In the genomic region with DNA sequence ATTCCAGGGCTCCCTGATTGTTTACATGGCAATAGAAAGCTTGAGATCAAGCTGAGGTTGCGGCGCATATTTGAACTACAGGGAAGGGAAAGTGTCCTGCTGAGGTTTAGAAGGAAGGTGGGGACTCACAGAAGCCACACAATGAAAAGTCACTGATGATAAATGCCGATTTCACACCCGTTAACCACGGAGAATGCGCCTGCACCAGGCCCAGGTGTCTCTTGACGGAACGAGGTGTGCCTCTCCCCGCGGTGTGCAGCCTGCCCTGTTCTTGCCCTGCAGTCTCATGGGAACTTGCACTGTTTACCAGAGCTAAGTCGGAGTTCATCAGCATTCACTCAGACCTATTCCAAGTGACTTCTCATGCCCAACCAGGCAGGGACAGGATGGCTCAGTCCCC, we compare ENCODE assay signal across 1 cellular context.
TF ChIP-seq lines count a peak whose summit lies in the region.

No MANE protein-coding gene starts in this region.

TF ChIP-seq in H1, 55 proteins besides CTCF, POLR2A, EP300 and RAD21 (continued from another document):
- TF ChIP-seq, protein P1, sequence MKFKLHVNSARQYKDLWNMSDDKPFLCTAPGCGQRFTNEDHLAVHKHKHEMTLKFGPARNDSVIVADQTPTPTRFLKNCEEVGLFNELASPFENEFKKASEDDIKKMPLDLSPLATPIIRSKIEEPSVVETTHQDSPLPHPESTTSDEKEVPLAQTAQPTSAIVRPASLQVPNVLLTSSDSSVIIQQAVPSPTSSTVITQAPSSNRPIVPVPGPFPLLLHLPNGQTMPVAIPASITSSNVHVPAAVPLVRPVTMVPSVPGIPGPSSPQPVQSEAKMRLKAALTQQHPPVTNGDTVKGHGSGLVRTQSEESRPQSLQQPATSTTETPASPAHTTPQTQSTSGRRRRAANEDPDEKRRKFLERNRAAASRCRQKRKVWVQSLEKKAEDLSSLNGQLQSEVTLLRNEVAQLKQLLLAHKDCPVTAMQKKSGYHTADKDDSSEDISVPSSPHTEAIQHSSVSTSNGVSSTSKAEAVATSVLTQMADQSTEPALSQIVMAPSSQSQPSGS (IDR thresholded peaks at IDR 0.05; ENCODE audit: low read length) = no peak
- TF ChIP-seq ASH2L (IDR thresholded peaks at IDR 0.05; ENCODE audit: low read length) = no peak
- TF ChIP-seq KDM1A (IDR thresholded peaks at IDR 0.05; ENCODE audit: borderline replicate concordance, low read length) = no peak
- TF ChIP-seq SP2 (IDR thresholded peaks at IDR 0.05; ENCODE audit: low read length) = no peak
- no peak for TF ChIP-seq RXRA (IDR thresholded peaks at IDR 0.05; ENCODE audit: insufficient read depth, low read depth, low read length)
- TF ChIP-seq, protein P2, sequence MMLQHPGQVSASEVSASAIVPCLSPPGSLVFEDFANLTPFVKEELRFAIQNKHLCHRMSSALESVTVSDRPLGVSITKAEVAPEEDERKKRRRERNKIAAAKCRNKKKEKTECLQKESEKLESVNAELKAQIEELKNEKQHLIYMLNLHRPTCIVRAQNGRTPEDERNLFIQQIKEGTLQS (IDR thresholded peaks at IDR 0.05; ENCODE audit: insufficient read depth, low read depth, low read length) = no peak
- TF ChIP-seq EGR1 (IDR thresholded peaks at IDR 0.05; ENCODE audit: borderline replicate concordance, low read depth, low read length) = no peak
- no peak for TF ChIP-seq GTF2F1 (IDR thresholded peaks at IDR 0.05; ENCODE audit: borderline replicate concordance, low read depth, low read length)
- TF ChIP-seq JUN (IDR thresholded peaks at IDR 0.05; ENCODE audit: low read depth, low read length) = no peak
- no peak for TF ChIP-seq GABPA (IDR thresholded peaks at IDR 0.05; ENCODE audit: borderline replicate concordance, insufficient read depth, low read length)
